Comparison of ENCODE assay signal across 12 cellular contexts in the genomic region with DNA sequence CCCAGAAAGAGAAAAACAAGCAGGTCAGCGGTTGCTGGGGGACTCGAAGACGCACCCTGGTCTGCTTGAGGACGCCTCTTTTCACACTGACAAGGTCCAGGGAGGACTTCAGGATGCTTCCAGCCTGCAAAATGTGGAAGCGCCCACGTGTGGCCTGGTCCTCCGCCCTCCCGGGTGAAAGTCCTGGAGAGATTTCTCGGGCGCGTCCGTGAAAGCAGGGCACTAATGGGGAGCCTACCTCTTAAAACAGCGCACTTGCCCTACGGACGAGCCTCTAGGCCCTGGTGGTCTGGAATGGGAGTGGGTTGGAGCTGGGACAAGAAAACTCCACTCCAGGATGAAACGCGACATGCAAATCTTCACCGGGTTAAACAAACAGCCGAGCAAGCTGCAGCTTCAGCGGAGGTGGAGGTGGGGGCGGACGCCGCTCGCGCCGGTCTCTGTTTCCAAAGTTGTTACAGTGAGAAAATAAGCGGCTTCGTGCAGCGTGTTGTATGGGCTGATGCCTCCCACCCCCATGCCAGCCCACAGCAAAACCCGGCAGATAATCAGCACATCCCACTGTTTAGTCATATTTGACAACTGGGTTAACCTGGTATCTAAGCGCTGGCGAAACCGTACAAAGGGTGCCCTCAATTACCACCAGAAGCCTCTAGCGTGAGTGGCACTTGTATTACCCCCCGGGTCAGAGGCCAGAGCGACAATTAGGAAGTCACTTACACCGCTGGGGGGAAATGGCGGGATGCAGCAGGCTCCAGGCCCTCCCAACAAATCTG. TPM values are rescaled to one million over a fixed set of nuclear protein-coding genes. Genes with fewer than 3 reads are reported as not detected.
DNase-seq lines count a peak whose midpoint lies in the region; ATAC-seq and TF ChIP-seq lines count a peak whose summit lies in the region.
"Had no signal": no experiment of that assay in that cellular context is flagged by ENCODE, and none has a peak within 500 bp of the region (broad histone marks: within the 10 kb centered on the region; RNA-seq: fewer than 3 reads in every experiment).

No MANE protein-coding gene starts in this region.

- DNase-seq in AG10803 (ENCODE audit: low read depth) = no peak
- peak; percentile 41 for DNase-seq in GM13976 (ENCODE audit: low spot score)
- no peak for DNase-seq in activated T-cell treated with anti-CD3 and anti-CD28 coated beads, Interleukin-2, amount 50 U/mL, for 4 hours
- peak; percentile 68 for DNase-seq in left kidney (ENCODE audit: low read depth, low spot score)
- DNase-seq in activated CD4-positive, CD25-positive, alpha-beta regulatory T cell (lab: John Stamatoyannopoulos, UW) = no peak
- no peak for DNase-seq in brain microvascular endothelial cell
- DNase-seq in NCI-H2107 treated with DMSO at 0.1 percent for 48 hours (lab: John Stamatoyannopoulos, UW; ENCODE audit: unreplicated experiment) = no peak
- DNase-seq: effector memory CD4-positive, alpha-beta T cell; left ventricle myocardium superior had no signal

- H3K27me3 ChIP-seq in brain microvascular endothelial cell (replicated peaks) = peaks cover 90% of the 10 kb centered on the region

- H3K36me3 Mint-ChIP-seq in activated T-cell treated with anti-CD3 and anti-CD28 coated beads, Interleukin-2, amount 50 U/mL, for 4 hours (ENCODE audit: insufficient read depth) = no peaks in the 10 kb centered on the region

- peak overlapping the region; percentile 35 for H3K4me3 Mint-ChIP-seq in activated T-cell treated with anti-CD3 and anti-CD28 coated beads, Interleukin-2, amount 50 U/mL, for 4 hours

- H3K4me1 Mint-ChIP-seq in activated T-cell treated with anti-CD3 and anti-CD28 coated beads, Interleukin-2, amount 50 U/mL, for 4 hours (ENCODE audit: low read depth) = peaks cover 36% of the 10 kb centered on the region

- H3K9me3 Mint-ChIP-seq in activated T-cell treated with anti-CD3 and anti-CD28 coated beads, Interleukin-2, amount 50 U/mL, for 4 hours = no peaks in the 10 kb centered on the region

- H3K4me3 ChIP-seq in AG10803 (ENCODE audit: low read length) = peak overlapping the region; percentile 39
- no peak overlapping the region for H3K4me3 ChIP-seq in brain microvascular endothelial cell (ENCODE audit: low read depth, low read length)

- no peaks in the 10 kb centered on the region for H3K36me3 ChIP-seq in brain microvascular endothelial cell (replicated peaks)
- H3K36me3 ChIP-seq: upper lobe of left lung had no signal

- in situ Hi-C loops in GM13976 (cut with MboI; ENCODE audit: low sequenced_read_pairs, unreplicated experiment) (no loop called here), brain microvascular endothelial cell (cut with HindIII; ENCODE audit: low pct_ligation_motif_present, low sequenced_read_pairs) (no loop called here)

- ATAC-seq in activated T-cell treated with anti-CD3 and anti-CD28 coated beads, Interleukin-2, amount 50 U/mL, for 4 hours = peak in 1 of 2 donors; percentile 31
- no peak for ATAC-seq in GM18870 (IDR thresholded peaks at IDR 0.05; ENCODE audit: unreplicated experiment)
- ATAC-seq: left ventricle myocardium superior had no signal

- no peak overlapping the region for H3K27ac ChIP-seq in brain microvascular endothelial cell
- H3K27ac ChIP-seq: upper lobe of left lung, VCaP had no signal

- TF ChIP-seq CTCF in AG10803 (conservative IDR thresholded peaks at IDR 0.05; ENCODE audit: low read length) (no peak), GM13976 (IDR thresholded peaks at IDR 0.05; ENCODE audit: borderline replicate concordance, control extremely low read depth, extremely low read depth, insufficient read depth, missing control alignments) (no peak), brain microvascular endothelial cell (IDR thresholded peaks at IDR 0.05; ENCODE audit: low read depth, low read length, missing control alignments) (no peak)

- peaks cover 80% of the 10 kb centered on the region for H3K27me3 Mint-ChIP-seq in activated T-cell treated with anti-CD3 and anti-CD28 coated beads, Interleukin-2, amount 50 U/mL, for 4 hours (ENCODE audit: low read depth)

RNA-seq across cellular contexts. Expression of a gene that starts 1.1 kb away (rescaled TPM):
- not detected for total RNA-seq in activated T-cell treated with anti-CD3 and anti-CD28 coated beads, Interleukin-2, amount 50 U/mL, for 4 hours
- total RNA-seq: left ventricle myocardium superior, upper lobe of left lung had no signal

Comparison
In these comparisons a context has a peak if more than half of its experiments do, and no peak if none do; other contexts are left out.
1. DNase-seq: peak in GM13976 (single experiment) and left kidney (single experiment); none in AG10803 (single experiment), activated T-cell treated with anti-CD3 and anti-CD28 coated beads, Interleukin-2, amount 50 U/mL, for 4 hours (single experiment), activated CD4-positive, CD25-positive, alpha-beta regulatory T cell (0 of 4), brain microvascular endothelial cell (single experiment) and NCI-H2107 treated with DMSO at 0.1 percent for 48 hours (single experiment).